13 cellular contexts compared by ENCODE assay signal in genomic region chr7:139339025-139339424, GRCh38. TPM values are rescaled to one million over a fixed set of nuclear protein-coding genes. Genes with fewer than 3 reads are reported as not detected.
DNase-seq lines count a peak whose midpoint lies in the region; ATAC-seq and TF ChIP-seq lines count a peak whose summit lies in the region.
"Had no signal": no experiment of that assay in that cellular context is flagged by ENCODE, and none has a peak within 500 bp of the region (broad histone marks: within the 10 kb centered on the region; RNA-seq: fewer than 3 reads in every experiment).

No MANE protein-coding gene starts in this region.

- CTCF ChIA-PET in CD8-positive, alpha-beta T cell (lab: Charles Lee), result interaction anchor here (1.0 to 1.8 kb wide), 2 partner anchors 21 to 322 kb away, joined by 3 to 9 read pairs; partner anchors contain the start of gene LUC7L2

- H3K9me3 Mint-ChIP-seq in CD8-positive, alpha-beta T cell, result no peaks in the 10 kb centered on the region
- peaks cover 17% of the 10 kb centered on the region for H3K9me3 Mint-ChIP-seq in HFFc6
- H3K9me3 Mint-ChIP-seq in activated naive CD4-positive, alpha-beta T cell treated with anti-CD3 and anti-CD28 coated beads, Interleukin-2, amount 50 U/mL, for 72 hours, result peaks cover 4 to 6% of the 10 kb centered on the region in 2 donors
- peaks cover 18% of the 10 kb centered on the region for H3K9me3 Mint-ChIP-seq in nephron progenitor cell

- H3K4me1 ChIP-seq in CD8-positive, alpha-beta T cell (ENCODE audit: insufficient read depth, low read length), result peaks cover 13% of the 10 kb centered on the region

- peak overlapping the region; percentile 100 for H3K27ac Mint-ChIP-seq in CD8-positive, alpha-beta T cell
- H3K27ac Mint-ChIP-seq in HFFc6 (peak overlapping the region; percentile 99), nephron progenitor cell (no peak overlapping the region)
- peak overlapping the region; percentile 7 to 100 for H3K27ac Mint-ChIP-seq in activated naive CD4-positive, alpha-beta T cell treated with anti-CD3 and anti-CD28 coated beads, Interleukin-2, amount 50 U/mL, for 72 hours

- H3K4me1 Mint-ChIP-seq in CD8-positive, alpha-beta T cell (ENCODE audit: low read depth), result peaks cover 26% of the 10 kb centered on the region
- H3K4me1 Mint-ChIP-seq in HFFc6 (ENCODE audit: low read depth) (peaks cover 21% of the 10 kb centered on the region), nephron progenitor cell (peaks cover 21% of the 10 kb centered on the region)

- intact Hi-C loops in CD8-positive, alpha-beta T cell (cut with DNase I, micrococcal nuclease), result loop anchor here in 1 of 2 experiments (10.0 kb wide), 2 partner anchors 584 to 874 kb away; partner anchors contain the start of gene TRIM24

- TF ChIP-seq POLR2A in erythroblast (IDR thresholded peaks at IDR 0.05; ENCODE audit: low read length), result no peak

- DNase-seq in CD8-positive, alpha-beta T cell, result no peak
- no peak for DNase-seq in HFFc6
- no peak for DNase-seq in activated naive CD4-positive, alpha-beta T cell treated with anti-CD3 and anti-CD28 coated beads, Interleukin-2, amount 50 U/mL, for 72 hours (ENCODE audit: low spot score in 2 of 2)
- no peak for DNase-seq in nephron progenitor cell
- DNase-seq in NCI-H1105 (lab: John Stamatoyannopoulos, UW), result no peak
- no peak for DNase-seq in erythroblast (lab: John Stamatoyannopoulos, UW)
- no peak for DNase-seq in NCI-H510A treated with DMSO at 0.1 percent for 48 hours (lab: John Stamatoyannopoulos, UW)
- DNase-seq: kidney, NCI-H2107, SW 1271 had no signal

- no peaks in the 10 kb centered on the region for H3K27me3 ChIP-seq in CD8-positive, alpha-beta T cell (ENCODE audit: insufficient read depth, low read length)
- H3K27me3 ChIP-seq: gastroesophageal sphincter, tibial nerve had no signal

- no peak for TF ChIP-seq CTCF in CD8-positive, alpha-beta T cell (IDR thresholded peaks at IDR 0.05)
- no peak for TF ChIP-seq CTCF in HFFc6 (IDR thresholded peaks at IDR 0.05)
- no peak for TF ChIP-seq CTCF in nephron progenitor cell (IDR thresholded peaks at IDR 0.05)

- ATAC-seq in CD8-positive, alpha-beta T cell, result no peak
- no peak for ATAC-seq in activated naive CD4-positive, alpha-beta T cell treated with anti-CD3 and anti-CD28 coated beads, Interleukin-2, amount 50 U/mL, for 72 hours
- ATAC-seq in HG03439 (IDR thresholded peaks at IDR 0.05; ENCODE audit: unreplicated experiment), result no peak
- ATAC-seq: gastroesophageal sphincter had no signal

- no peak overlapping the region for H3K27ac ChIP-seq in CD8-positive, alpha-beta T cell (ENCODE audit: low read depth, low read length)

- peak overlapping the region; percentile 98 for H3K4me3 Mint-ChIP-seq in CD8-positive, alpha-beta T cell
- H3K4me3 Mint-ChIP-seq in HFFc6, result peak overlapping the region; percentile 95
- peak overlapping the region; percentile 96 for H3K4me3 Mint-ChIP-seq in nephron progenitor cell

- no peaks in the 10 kb centered on the region for H3K36me3 ChIP-seq in CD8-positive, alpha-beta T cell (ENCODE audit: insufficient read depth, low read length)
- H3K36me3 ChIP-seq: gastroesophageal sphincter, tibial nerve had no signal

- POLR2A ChIA-PET in CD8-positive, alpha-beta T cell (lab: Charles Lee), result interaction anchor here (1.4 to 3.8 kb wide), 2 partner anchors 21 to 31 kb away, joined by 3 to 37 read pairs; partner anchors contain the start of gene LUC7L2

- H3K9me3 ChIP-seq in CD8-positive, alpha-beta T cell (ENCODE audit: low read length), result no peaks in the 10 kb centered on the region

- no peak overlapping the region for H3K4me3 ChIP-seq in CD8-positive, alpha-beta T cell (ENCODE audit: low read depth, low read length)

- peaks cover 2% of the 10 kb centered on the region for H3K27me3 Mint-ChIP-seq in CD8-positive, alpha-beta T cell (ENCODE audit: low read depth)
- H3K27me3 Mint-ChIP-seq in HFFc6 (ENCODE audit: insufficient read depth), result peaks cover 13% of the 10 kb centered on the region
- H3K27me3 Mint-ChIP-seq in nephron progenitor cell (ENCODE audit: low read depth, poor library complexity), result peaks cover 18% of the 10 kb centered on the region

- H3K36me3 Mint-ChIP-seq in CD8-positive, alpha-beta T cell, result peaks cover 16% of the 10 kb centered on the region
- peaks cover 7% of the 10 kb centered on the region for H3K36me3 Mint-ChIP-seq in HFFc6 (ENCODE audit: low read depth)
- H3K36me3 Mint-ChIP-seq in activated naive CD4-positive, alpha-beta T cell treated with anti-CD3 and anti-CD28 coated beads, Interleukin-2, amount 50 U/mL, for 72 hours, result peaks cover 22 to 34% of the 10 kb centered on the region in 2 donors
- H3K36me3 Mint-ChIP-seq in nephron progenitor cell (ENCODE audit: low read depth), result peaks cover 16% of the 10 kb centered on the region

RNA-seq across cellular contexts. Expression of gene FMC1, which starts 2.1 kb away (rescaled TPM):
- 1 to 10 TPM; 1.2 to 3.0 TPM for total RNA-seq in CD8-positive, alpha-beta T cell
- total RNA-seq in HFFc6 (2021; fragmentation: NEBNext Ultra II Directional; extraction: Animal tissue kit (Norgen Biotek cat#: 25700)), result 10 to 100 TPM in 5 of 6 experiments, 1 to 10 TPM in 1; 9.5 to 17.5 (median 14.0) TPM
- 10 to 100 TPM in 1 of 2 donors, 1 to 10 TPM in 1; 6.8 to 11.5 TPM for total RNA-seq in activated naive CD4-positive, alpha-beta T cell treated with anti-CD3 and anti-CD28 coated beads, Interleukin-2, amount 50 U/mL, for 72 hours

RNA-seq across cellular contexts. Expression of gene LUC7L2, which starts 20.7 kb away (rescaled TPM):
- 100 to 1,000 TPM; 171 to 192 TPM for total RNA-seq in CD8-positive, alpha-beta T cell
- total RNA-seq in HFFc6 (2021; fragmentation: NEBNext Ultra II Directional; extraction: Animal tissue kit (Norgen Biotek cat#: 25700)), result 10 to 100 TPM; 55.1 to 74.4 (median 66.1) TPM
- total RNA-seq in activated naive CD4-positive, alpha-beta T cell treated with anti-CD3 and anti-CD28 coated beads, Interleukin-2, amount 50 U/mL, for 72 hours, result 100 to 1,000 TPM; 136 to 143 TPM
